27 cellular contexts compared by ENCODE assay signal in genomic region chr9:85289142-85289541, GRCh38.
"Had no signal": no experiment of that assay in that cellular context is flagged by ENCODE, and none has a peak within 500 bp of the region (broad histone marks: within the 10 kb centered on the region; RNA-seq: fewer than 3 reads in every experiment).

No MANE protein-coding gene starts in this region.

- H3K27ac ChIP-seq: neutrophil, pancreas, psoas muscle, right lobe of liver, sigmoid colon, suprapubic skin, thoracic aorta, thyroid gland, tibial nerve, upper lobe of left lung, vagina had no signal

- DNase-seq: naive B cell; nephron progenitor cell; psoas muscle; right lobe of liver; sigmoid colon; small intestine; stimulated activated CD4-positive, alpha-beta T cell treated with anti-CD3 and anti-CD28 coated beads, Interleukin-15, amount 100 ng/mL, for 24 hours; stimulated activated CD4-positive, alpha-beta T cell treated with anti-CD3 and anti-CD28 coated beads, Interleukin-2, amount 100 ng/mL, for 24 hours; stimulated activated CD4-positive, alpha-beta T cell treated with anti-CD3 and anti-CD28 coated beads, Interleukin-4, amount 100 ng/mL, for 1 hour; stimulated activated CD4-positive, alpha-beta T cell treated with anti-CD3 and anti-CD28 coated beads, Interleukin-4, amount 100 ng/mL, for 4 hours; stimulated activated CD8-positive, alpha-beta memory T cell treated with anti-CD3 and anti-CD28 coated beads, Interleukin-4, amount 100 ng/mL, for 48 hours; stimulated activated naive CD4-positive, alpha-beta T cell; substantia nigra; thyroid gland; trophoblast cell had no signal

- H3K9me3 ChIP-seq: neutrophil, pancreas, psoas muscle, right lobe of liver, sigmoid colon, suprapubic skin, thoracic aorta, thyroid gland, upper lobe of left lung, vagina had no signal

- H3K4me1 ChIP-seq: pancreas, psoas muscle, right lobe of liver, sigmoid colon, suprapubic skin, thyroid gland, tibial nerve, upper lobe of left lung, vagina had no signal

- H3K4me1 Mint-ChIP-seq: neural crest cell had no signal

- H3K4me3 Mint-ChIP-seq: nephron progenitor cell; neural crest cell; stimulated activated memory B cell treated with anti-CD40 and anti-IgM and Interleukin-4, amounts not matched to agents 10 μg/mL and 1 μg/mL and 100 μg/mL, for 72 hours; stimulated activated naive CD8-positive, alpha-beta T cell treated with anti-CD3 and anti-CD28 coated beads, Interleukin-15, Interleukin-2, amounts not matched to agents 100 ng/mL and 50 ng/mL, for 24 hours had no signal

- H3K27me3 ChIP-seq: pancreas, right lobe of liver, sigmoid colon, suprapubic skin, thyroid gland, tibial nerve, upper lobe of left lung, vagina had no signal

- H3K9me3 Mint-ChIP-seq: stimulated activated naive CD8-positive, alpha-beta T cell treated with anti-CD3 and anti-CD28 coated beads, Interleukin-15, Interleukin-2, amounts not matched to agents 100 ng/mL and 50 ng/mL, for 24 hours had no signal

- ATAC-seq: pancreas; psoas muscle; right cardiac atrium; right lobe of liver; stimulated activated memory B cell treated with anti-CD40 and anti-IgM and Interleukin-4, amounts not matched to agents 10 μg/mL and 1 μg/mL and 100 μg/mL, for 72 hours had no signal

- H3K27me3 Mint-ChIP-seq: progenitor cell of endocrine pancreas; stimulated activated memory B cell treated with anti-CD40 and anti-IgM and Interleukin-4, amounts not matched to agents 10 μg/mL and 1 μg/mL and 100 μg/mL, for 72 hours had no signal

- H3K36me3 ChIP-seq: neutrophil, pancreas, right lobe of liver, sigmoid colon, suprapubic skin, thoracic aorta, thyroid gland, tibial nerve, upper lobe of left lung, vagina had no signal

- H3K27ac Mint-ChIP-seq: naive B cell; nephron progenitor cell; progenitor cell of endocrine pancreas; stimulated activated memory B cell treated with anti-CD40 and anti-IgM and Interleukin-4, amounts not matched to agents 10 μg/mL and 1 μg/mL and 100 μg/mL, for 72 hours; stimulated activated naive CD8-positive, alpha-beta T cell treated with anti-CD3 and anti-CD28 coated beads, Interleukin-15, Interleukin-2, amounts not matched to agents 100 ng/mL and 50 ng/mL, for 24 hours had no signal

- H3K4me3 ChIP-seq: pancreas, psoas muscle, right lobe of liver, sigmoid colon, suprapubic skin, thoracic aorta, thyroid gland, tibial nerve, upper lobe of left lung, vagina had no signal

- H3K36me3 Mint-ChIP-seq: naive B cell; stimulated activated memory B cell treated with anti-CD40 and anti-IgM and Interleukin-4, amounts not matched to agents 10 μg/mL and 1 μg/mL and 100 μg/mL, for 72 hours had no signal
